8 cellular contexts compared by ENCODE assay signal in the genomic region with DNA sequence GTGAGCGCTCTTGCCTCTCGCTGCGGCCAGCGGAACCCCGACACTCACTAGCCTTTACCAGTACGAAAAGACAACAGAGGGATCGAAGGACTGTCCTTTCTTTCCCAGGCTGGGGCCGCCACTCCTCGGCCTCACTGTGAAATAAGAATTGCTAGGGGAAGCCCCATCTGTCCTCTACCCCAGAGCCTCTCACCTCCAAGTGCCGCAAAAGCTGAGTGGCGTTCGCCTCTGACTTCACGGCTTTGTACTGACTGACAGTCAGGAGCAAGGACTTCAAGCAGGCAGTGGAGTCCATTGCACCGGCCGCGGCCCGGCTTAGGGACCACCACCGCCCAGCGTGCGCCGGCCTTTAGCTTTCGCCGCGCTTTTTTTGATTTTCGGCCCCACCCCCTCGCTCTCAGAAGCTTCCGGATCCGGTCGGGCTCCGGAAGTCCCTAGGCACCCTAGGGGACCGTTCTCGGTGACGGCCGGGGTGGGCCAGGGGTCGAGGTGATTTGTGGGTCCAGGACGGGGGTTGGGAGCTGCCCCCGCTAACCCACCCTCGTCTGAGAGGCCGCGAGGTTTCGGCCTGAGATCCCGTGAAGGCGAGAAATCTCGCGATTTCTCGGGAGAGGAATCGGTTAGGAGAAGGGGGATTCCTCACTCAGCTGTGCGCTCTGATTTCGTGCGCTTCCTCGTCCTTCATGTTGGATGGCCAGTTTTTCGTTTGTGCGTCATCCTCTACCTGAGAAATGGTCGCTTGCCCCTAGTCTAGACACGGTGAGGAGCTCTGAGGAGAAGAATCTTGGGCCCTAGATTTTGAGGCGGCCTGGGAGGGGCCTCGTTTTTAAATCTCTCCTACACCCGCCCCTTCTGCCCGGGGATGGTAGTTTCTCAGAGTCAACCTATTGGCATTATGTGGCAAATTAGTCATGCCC. TPM values are rescaled to one million over a fixed set of nuclear protein-coding genes. Genes with fewer than 3 reads are reported as not detected.
DNase-seq lines count a peak whose midpoint lies in the region; ATAC-seq, FAIRE-seq and TF ChIP-seq lines count a peak whose summit lies in the region.

A gene (minus strand): TSS at position 358 of the 917 bp plus-strand sequence. CDS start 63 bp downstream, at position 295.
A gene with protein sequence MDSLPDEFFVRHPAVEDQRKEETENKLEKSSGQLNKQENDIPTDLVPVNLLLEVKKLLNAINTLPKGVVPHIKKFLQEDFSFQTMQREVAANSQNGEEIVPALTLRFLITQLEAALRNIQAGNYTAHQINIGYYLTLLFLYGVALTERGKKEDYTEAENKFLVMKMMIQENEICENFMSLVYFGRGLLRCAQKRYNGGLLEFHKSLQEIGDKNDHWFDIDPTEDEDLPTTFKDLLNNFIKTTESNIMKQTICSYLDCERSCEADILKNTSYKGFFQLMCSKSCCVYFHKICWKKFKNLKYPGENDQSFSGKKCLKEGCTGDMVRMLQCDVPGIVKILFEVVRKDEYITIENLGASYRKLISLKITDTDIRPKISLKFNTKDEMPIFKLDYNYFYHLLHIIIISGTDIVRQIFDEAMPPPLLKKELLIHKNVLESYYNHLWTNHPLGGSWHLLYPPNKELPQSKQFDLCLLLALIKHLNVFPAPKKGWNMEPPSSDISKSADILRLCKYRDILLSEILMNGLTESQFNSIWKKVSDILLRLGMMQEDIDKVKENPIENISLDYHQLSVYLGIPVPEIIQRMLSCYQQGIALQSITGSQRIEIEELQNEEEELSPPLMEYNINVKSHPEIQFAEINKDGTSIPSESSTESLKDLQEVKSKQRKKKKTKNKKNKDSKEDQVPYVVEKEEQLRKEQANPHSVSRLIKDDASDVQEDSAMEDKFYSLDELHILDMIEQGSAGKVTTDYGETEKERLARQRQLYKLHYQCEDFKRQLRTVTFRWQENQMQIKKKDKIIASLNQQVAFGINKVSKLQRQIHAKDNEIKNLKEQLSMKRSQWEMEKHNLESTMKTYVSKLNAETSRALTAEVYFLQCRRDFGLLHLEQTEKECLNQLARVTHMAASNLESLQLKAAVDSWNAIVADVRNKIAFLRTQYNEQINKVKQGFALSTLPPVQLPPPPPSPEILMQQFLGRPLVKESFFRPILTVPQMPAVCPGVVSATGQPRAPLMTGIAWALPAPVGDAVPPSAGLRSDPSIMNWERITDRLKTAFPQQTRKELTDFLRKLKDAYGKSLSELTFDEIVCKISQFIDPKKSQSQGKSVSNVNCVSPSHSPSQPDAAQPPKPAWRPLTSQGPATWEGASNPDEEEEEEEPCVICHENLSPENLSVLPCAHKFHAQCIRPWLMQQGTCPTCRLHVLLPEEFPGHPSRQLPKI (plus strand): TSS at position 642 of the 917 bp plus-strand sequence. CDS start 15,685 bp downstream, outside the sequence.

- in situ Hi-C loops in HepG2 (cut with HindIII; ENCODE audit: extremely low pct_ligation_motif_present, low pct_unique_long_range_greater_than_20kb): no loop called here

- H3K36me3 ChIP-seq in HepG2 (replicated peaks in 1 of 2; ENCODE audit: control insufficient read depth in 1 of 2, insufficient read depth in 2 of 2, low read length in 2 of 2): peaks cover 0 to 8% of the 10 kb centered on the region in 2 experiments; a peak in 1 of 5 replicates

- H3K9me3 ChIP-seq in CD4-positive, alpha-beta T cell (ENCODE audit: control insufficient read depth, low read length): no peaks in the 10 kb centered on the region
- no peaks in the 10 kb centered on the region for H3K9me3 ChIP-seq in HepG2 (ENCODE audit: low read length)

- H3K79me2 ChIP-seq in HepG2 (ENCODE audit: insufficient read depth, low read length): peaks cover 55% of the 10 kb centered on the region

- WGBS in HepG2 (ENCODE audit: low lambda C conversion rate): 0% methylated on average over 23 of the region's 59 CpGs

- peak within 1 kb of the TSS; percentile 96 for H3K27ac ChIP-seq in CD4-positive, alpha-beta T cell (ENCODE audit: low read depth, low read length)
- H3K27ac ChIP-seq in HepG2 (ENCODE audit: extremely low read length, insufficient read depth, low read length): peak within 1 kb of the TSS; percentile 96

- peak within 1 kb of the TSS; percentile 79 to 91 (median 91) for H3K4me3 ChIP-seq in HepG2 (replicated peaks in 1 of 3; ENCODE audit: insufficient read depth in 1 of 3, low read depth in 2 of 3, low read length in 3 of 3)

- TF ChIP-seq CTCF in CD4-positive, alpha-beta T cell (IDR thresholded peaks at IDR 0.05): no peak
- TF ChIP-seq CTCF in HepG2 (CRISPR knock-in tag; IDR thresholded peaks at IDR 0.05): no peak

- BruUV-seq in HepG2 (replicated peaks; lab: Mats Ljungman, UMichigan): no TSS peak

- TF ChIP-seq EP300 in HepG2 (IDR thresholded peaks at IDR 0.05; ENCODE audit: low read depth in 2 of 2, low read length in 2 of 2) (no peak; a peak in 1 of 4 replicates), HepG2 (CRISPR knock-in tag; IDR thresholded peaks at IDR 0.05; ENCODE audit: borderline replicate concordance) (no peak)

- H3K27ac Mint-ChIP-seq in CD4-positive, alpha-beta T cell: peak within 1 kb of the TSS; percentile 99
- peak within 1 kb of the TSS; percentile 99 for H3K27ac Mint-ChIP-seq in activated CD4-positive, alpha-beta memory T cell treated with anti-CD3 and anti-CD28 coated beads for 36 hours

- DNase-seq in CD4-positive, alpha-beta T cell: peak; percentile 64 to 79 (median 72)
- DNase-seq in NCI-H82 (lab: John Stamatoyannopoulos, UW): peak; percentile 100
- peak; percentile 90 for DNase-seq in activated CD4-positive, alpha-beta memory T cell treated with anti-CD3 and anti-CD28 coated beads for 36 hours
- peak; percentile 84 to 88 for DNase-seq in dermis microvascular lymphatic vessel endothelial cell (ENCODE audit: low read depth in 2 of 2)
- peak; percentile 96 for DNase-seq in HepG2 (ENCODE audit: low spot score)
- peak; percentile 71 to 76 for DNase-seq in stimulated activated CD4-positive, alpha-beta T cell treated with anti-CD3 and anti-CD28 coated beads, Interleukin-2, amount 100 ng/mL, for 48 hours

- H3K4me1 ChIP-seq in HepG2 (ENCODE audit: insufficient read depth, low read length): peaks cover 33% of the 10 kb centered on the region

- H3K4me3 Mint-ChIP-seq in CD4-positive, alpha-beta T cell: peak within 1 kb of the TSS; percentile 96
- peak within 1 kb of the TSS; percentile 99 for H3K4me3 Mint-ChIP-seq in activated CD4-positive, alpha-beta memory T cell treated with anti-CD3 and anti-CD28 coated beads for 36 hours

- TF ChIP-seq RAD21 in HepG2 (CRISPR knock-in tag; IDR thresholded peaks at IDR 0.05): no peak

- FAIRE-seq in HepG2 (lab: Jason Lieb, UNC): peak; percentile 64

- peak; percentile 80 for ATAC-seq in CD4-positive, alpha-beta T cell (ENCODE audit: poor library complexity)
- peak; percentile 93 for ATAC-seq in GM19452 (IDR thresholded peaks at IDR 0.05; ENCODE audit: unreplicated experiment)
- ATAC-seq in HG03575 (IDR thresholded peaks at IDR 0.05; ENCODE audit: extremely low read depth, insufficient number of reproducible peaks, low FRiP score, unreplicated experiment): peak; percentile 72
- ATAC-seq in HepG2: peak; percentile 99

- POLR2A ChIA-PET in CD4-positive, alpha-beta T cell (lab: Charles Lee): interaction anchor here (0.6 to 5.7 kb wide), 28 partner anchors 9 to 1067 kb away, joined by 3 to 250 read pairs (median 4); a partner anchor contains a TSS
- POLR2A ChIA-PET in activated CD4-positive, alpha-beta memory T cell treated with anti-CD3 and anti-CD28 coated beads for 36 hours (lab: Charles Lee): interaction anchor here (0.7 to 2.8 kb wide), 10 partner anchors 10 to 459 kb away, joined by 3 to 27 read pairs (median 4); a partner anchor contains a TSS
- POLR2A ChIA-PET in HepG2 (lab: Yijun Ruan, JAX): interaction anchor here (0.9 to 2.2 kb wide), 7 partner anchors 10 to 50 kb away, joined by 3 to 19 read pairs (median 3); no protein-coding TSS in a partner anchor

- no peaks in the 10 kb centered on the region for H4K20me1 ChIP-seq in HepG2 (ENCODE audit: insufficient read depth, low read length)

- H3K27me3 ChIP-seq in CD4-positive, alpha-beta T cell (ENCODE audit: control insufficient read depth, insufficient read depth, low read length): no peaks in the 10 kb centered on the region
- H3K27me3 ChIP-seq in HepG2 (ENCODE audit: control insufficient read depth in 1 of 2, insufficient read depth in 2 of 2, low read length in 2 of 2): no peaks in the 10 kb centered on the region; a peak in 2 of 5 replicates

- H3K36me3 Mint-ChIP-seq in CD4-positive, alpha-beta T cell (ENCODE audit: low read depth): peaks cover 14% of the 10 kb centered on the region
- H3K36me3 Mint-ChIP-seq in activated CD4-positive, alpha-beta memory T cell treated with anti-CD3 and anti-CD28 coated beads for 36 hours: peaks cover 9% of the 10 kb centered on the region

- intact Hi-C loops in CD4-positive, alpha-beta T cell (cut with DNase I, micrococcal nuclease): loop anchor here (1.0 to 10.0 kb wide), 7 partner anchors 13 to 1065 kb away; a partner anchor contains a TSS
- intact Hi-C loops in activated CD4-positive, alpha-beta memory T cell treated with anti-CD3 and anti-CD28 coated beads for 36 hours (cut with micrococcal nuclease): loop anchor here (1.0 to 10.0 kb wide), 6 partner anchors 9 to 645 kb away; a partner anchor contains a TSS
- intact Hi-C loops in HepG2 (cut with micrococcal nuclease; ENCODE audit: unreplicated experiment): no loop called here

- TF ChIP-seq POLR2A in HepG2 (IDR thresholded peaks at IDR 0.05; ENCODE audit: insufficient read depth in 1 of 2, low read depth in 2 of 2, low read length in 2 of 2): peak; percentile 96 to 98

- no peaks in the 10 kb centered on the region for H3K27me3 Mint-ChIP-seq in CD4-positive, alpha-beta T cell
- no peaks in the 10 kb centered on the region for H3K27me3 Mint-ChIP-seq in activated CD4-positive, alpha-beta memory T cell treated with anti-CD3 and anti-CD28 coated beads for 36 hours

- H3K9me3 Mint-ChIP-seq in CD4-positive, alpha-beta T cell: no peaks in the 10 kb centered on the region
- no peaks in the 10 kb centered on the region for H3K9me3 Mint-ChIP-seq in activated CD4-positive, alpha-beta memory T cell treated with anti-CD3 and anti-CD28 coated beads for 36 hours

- peak within 1 kb of the TSS; percentile 62 for H2AFZ ChIP-seq in HepG2 (ENCODE audit: low read length)

- peak within 1 kb of the TSS; percentile 84 for H3K4me2 ChIP-seq in HepG2 (ENCODE audit: low read depth, low read length)

- peak within 1 kb of the TSS; percentile 95 for H3K9ac ChIP-seq in HepG2 (ENCODE audit: insufficient read depth, low read depth, low read length)

- H3K4me1 Mint-ChIP-seq in CD4-positive, alpha-beta T cell (ENCODE audit: low read depth): peaks cover 40% of the 10 kb centered on the region
- H3K4me1 Mint-ChIP-seq in activated CD4-positive, alpha-beta memory T cell treated with anti-CD3 and anti-CD28 coated beads for 36 hours (ENCODE audit: low read depth): peaks cover 29% of the 10 kb centered on the region

- CTCF ChIA-PET in CD4-positive, alpha-beta T cell (lab: Charles Lee): interaction anchor here (0.5 to 1.5 kb wide), 10 partner anchors 9 to 404 kb away, joined by 3 to 7 read pairs (median 4); no protein-coding TSS in a partner anchor
- CTCF ChIA-PET in activated CD4-positive, alpha-beta memory T cell treated with anti-CD3 and anti-CD28 coated beads for 36 hours (lab: Charles Lee): interaction anchor here (1.1 to 3.3 kb wide), 9 partner anchors 9 to 436 kb away, joined by 3 to 32 read pairs (median 5); no protein-coding TSS in a partner anchor
- CTCF ChIA-PET in HepG2 (lab: Yijun Ruan, JAX; ENCODE audit: low intra/inter-chr PET ratio, low total read pairs): no interaction called here

RNA-seq across cellular contexts. Expression of the first gene that starts in this region (rescaled TPM):
- total RNA-seq in CD4-positive, alpha-beta T cell: 1 to 10 TPM; 2.7 to 3.9 TPM
- total RNA-seq in activated CD4-positive, alpha-beta memory T cell treated with anti-CD3 and anti-CD28 coated beads for 36 hours: 10 to 100 TPM; 39.5 to 45.1 TPM
- 17.2 and 24.6 TPM in 2 replicates for total RNA-seq in dermis microvascular lymphatic vessel endothelial cell
- 36.9 and 54.1 TPM in 2 replicates for total RNA-seq in HepG2 (2016; rRNA removed; fragmentation: Illumina TruSeq; extraction: Trizol)
- total RNA-seq in HepG2 (2016; cell fraction: cytosol; rRNA removed; fragmentation: Illumina TruSeq; extraction: Trizol; ENCODE audit: low read depth): 2.1 and 2.4 TPM in 2 replicates
- 36.1 and 54.9 TPM in 2 replicates for total RNA-seq in HepG2 (2016; cell fraction: insoluble cytoplasmic fraction; rRNA removed; fragmentation: Illumina TruSeq; extraction: Trizol)
- total RNA-seq in HepG2 (2016; cell fraction: membrane; rRNA removed; fragmentation: Illumina TruSeq; extraction: Trizol): 8.7 and 10.3 TPM in 2 replicates
- 56.9 and 59.9 TPM in 2 replicates for total RNA-seq in HepG2 (2016; cell fraction: nucleus; rRNA removed; fragmentation: Illumina TruSeq; extraction: Trizol)
- 4.7 and 7.8 TPM in 2 replicates for polyA plus RNA-seq in HepG2 (2011; rRNA removed)
- 2.7 and 2.9 TPM in 2 replicates for polyA plus RNA-seq in HepG2 (2011; cell fraction: cytosol; rRNA removed)
- polyA plus RNA-seq in HepG2 (2011; cell fraction: nucleus; rRNA removed): 8.3 and 9.3 TPM in 2 replicates
- 3.1 and 6.8 TPM in 2 replicates for polyA plus RNA-seq in HepG2 (2012)
- 0.93 and 1.1 TPM in 2 replicates for polyA plus RNA-seq in HepG2 (2016; cell fraction: cytosol; fragmentation: Illumina TruSeq; extraction: Trizol; ENCODE audit: low read depth)
- 30.7 and 32.8 TPM in 2 replicates for polyA plus RNA-seq in HepG2 (2016; cell fraction: insoluble cytoplasmic fraction; fragmentation: Illumina TruSeq; extraction: Trizol; ENCODE audit: low read depth)
- polyA plus RNA-seq in HepG2 (2016; cell fraction: membrane; fragmentation: Illumina TruSeq; extraction: Trizol; ENCODE audit: low read depth): 2.6 and 6.4 TPM in 2 replicates
- 25.2 and 28.0 TPM in 2 replicates for polyA plus RNA-seq in HepG2 (2016; cell fraction: nucleus; fragmentation: Illumina TruSeq; extraction: Trizol; ENCODE audit: insufficient read depth, low read depth)
- polyA minus RNA-seq in HepG2 (2011; rRNA and poly(A)+ RNA removed; ENCODE audit: low replicate concordance): 16.4 and 88.3 TPM in 2 replicates
- polyA minus RNA-seq in HepG2 (2011; cell fraction: cytosol; rRNA and poly(A)+ RNA removed): 4.6 and 8.5 TPM in 2 replicates
- polyA minus RNA-seq in HepG2 (2011; cell fraction: nucleus; rRNA and poly(A)+ RNA removed): 41.3 and 55.5 TPM in 2 replicates

RNA-seq across cellular contexts. Expression of the second gene that starts in this region (rescaled TPM):
- 10 to 100 TPM; 12.2 to 14.5 TPM for total RNA-seq in CD4-positive, alpha-beta T cell
- 10 to 100 TPM; 11.3 to 11.4 TPM for total RNA-seq in activated CD4-positive, alpha-beta memory T cell treated with anti-CD3 and anti-CD28 coated beads for 36 hours
- total RNA-seq in dermis microvascular lymphatic vessel endothelial cell: 2.7 and 3.5 TPM in 2 replicates
- 17.1 and 17.3 TPM in 2 replicates for total RNA-seq in HepG2 (2016; rRNA removed; fragmentation: Illumina TruSeq; extraction: Trizol)
- total RNA-seq in HepG2 (2016; cell fraction: cytosol; rRNA removed; fragmentation: Illumina TruSeq; extraction: Trizol; ENCODE audit: low read depth): 2.1 and 2.4 TPM in 2 replicates
- 16.8 and 19.0 TPM in 2 replicates for total RNA-seq in HepG2 (2016; cell fraction: insoluble cytoplasmic fraction; rRNA removed; fragmentation: Illumina TruSeq; extraction: Trizol)
- total RNA-seq in HepG2 (2016; cell fraction: membrane; rRNA removed; fragmentation: Illumina TruSeq; extraction: Trizol): 4.5 and 6.3 TPM in 2 replicates
- total RNA-seq in HepG2 (2016; cell fraction: nucleus; rRNA removed; fragmentation: Illumina TruSeq; extraction: Trizol): 36.5 and 37.8 TPM in 2 replicates
- polyA plus RNA-seq in HepG2 (2011; rRNA removed): 8.1 and 11.3 TPM in 2 replicates
- 2.8 and 3.6 TPM in 2 replicates for polyA plus RNA-seq in HepG2 (2011; cell fraction: cytosol; rRNA removed)
- polyA plus RNA-seq in HepG2 (2011; cell fraction: nucleus; rRNA removed): 17.2 and 19.2 TPM in 2 replicates
- polyA plus RNA-seq in HepG2 (2012): 5.5 and 9.1 TPM in 2 replicates
- 0.49 and 0.54 TPM in 2 replicates for polyA plus RNA-seq in HepG2 (2016; cell fraction: cytosol; fragmentation: Illumina TruSeq; extraction: Trizol; ENCODE audit: low read depth)
- polyA plus RNA-seq in HepG2 (2016; cell fraction: insoluble cytoplasmic fraction; fragmentation: Illumina TruSeq; extraction: Trizol; ENCODE audit: low read depth): 8.8 and 10.0 TPM in 2 replicates
- polyA plus RNA-seq in HepG2 (2016; cell fraction: membrane; fragmentation: Illumina TruSeq; extraction: Trizol; ENCODE audit: low read depth): 1.0 and 1.3 TPM in 2 replicates
- 35.2 and 36.3 TPM in 2 replicates for polyA plus RNA-seq in HepG2 (2016; cell fraction: nucleus; fragmentation: Illumina TruSeq; extraction: Trizol; ENCODE audit: insufficient read depth, low read depth)
- 0.91 and 4.5 TPM in 2 replicates for polyA minus RNA-seq in HepG2 (2011; rRNA and poly(A)+ RNA removed; ENCODE audit: low replicate concordance)
- 4.4 and 5.5 TPM in 2 replicates for polyA minus RNA-seq in HepG2 (2011; cell fraction: cytosol; rRNA and poly(A)+ RNA removed)
- 36.3 and 37.2 TPM in 2 replicates for polyA minus RNA-seq in HepG2 (2011; cell fraction: nucleus; rRNA and poly(A)+ RNA removed)

Comparison
In these comparisons a context has a peak if more than half of its experiments do, and no peak if none do; other contexts are left out.
1. Peak in every context shown above with its lines: DNase-seq, ATAC-seq, H3K4me3 ChIP-seq and H3K27ac ChIP-seq.